In the genomic region with DNA sequence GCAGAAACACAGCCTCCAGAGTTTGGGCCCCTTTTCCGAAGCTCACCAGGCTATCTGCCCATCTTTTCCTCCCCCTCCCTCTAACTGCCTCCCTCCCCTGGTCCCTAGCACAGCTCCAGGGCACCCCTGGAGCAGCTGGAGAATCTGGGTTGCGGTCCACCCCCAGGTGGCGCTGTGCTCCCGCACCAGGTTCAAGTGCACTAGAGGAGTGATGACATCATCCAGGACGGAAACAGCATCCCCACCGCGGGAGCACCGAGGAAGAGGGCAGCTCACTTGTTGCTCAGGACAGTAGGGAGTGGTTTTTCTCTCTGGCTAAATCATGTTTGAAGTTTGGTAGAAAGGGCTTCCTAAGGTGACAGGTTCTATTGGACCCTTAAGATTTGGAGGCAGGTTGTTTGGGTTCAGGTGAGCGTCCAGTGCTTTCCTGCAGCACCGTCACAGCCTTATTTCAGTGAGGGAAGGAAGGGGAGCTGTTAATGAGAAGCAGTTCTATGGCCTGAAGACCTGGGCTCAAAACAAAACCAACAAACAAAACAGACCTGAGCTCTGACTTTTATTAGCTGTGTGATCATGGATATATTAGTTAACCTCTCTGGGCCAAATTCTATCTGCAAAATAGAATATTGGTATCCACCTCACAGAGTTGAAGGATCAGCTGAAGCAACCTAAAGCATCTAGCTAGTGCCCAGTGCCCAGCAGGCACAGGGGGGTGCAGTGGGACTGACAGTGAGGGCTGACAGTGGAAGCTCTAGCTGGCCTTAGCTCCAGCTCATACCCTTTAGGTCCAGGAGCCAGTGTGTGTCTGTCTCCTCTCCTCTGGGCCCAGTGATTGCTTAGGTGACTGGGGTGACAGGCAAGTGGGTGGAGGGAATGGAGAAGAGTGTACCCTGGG, we compare ENCODE assay signal across 8 cellular contexts. TPM values are rescaled to one million over a fixed set of nuclear protein-coding genes. Genes with fewer than 3 reads are reported as not detected.
DNase-seq lines count a peak whose midpoint lies in the region; ATAC-seq and TF ChIP-seq lines count a peak whose summit lies in the region.

No MANE protein-coding gene starts in this region.

- no peaks in the 10 kb centered on the region for H3K9me3 ChIP-seq in mucosa of rectum (ENCODE audit: control insufficient read depth in 2 of 2, low read length in 2 of 2)

- H3K4me1 Mint-ChIP-seq in CD14-positive monocyte, result peaks cover 6% of the 10 kb centered on the region

- DNase-seq in CD14-positive monocyte (ENCODE audit: low spot score) (peak; percentile 87), HuH-7.5 (ENCODE audit: low spot score) (peak; percentile 86), OCI-M1 (lab: John Stamatoyannopoulos, UW) (peak; percentile 95), epithelial cell of esophagus (ENCODE audit: low read depth) (peak; percentile 90)
- DNase-seq in activated CD8-positive, alpha-beta memory T cell treated with anti-CD3 and anti-CD28 coated beads, Interleukin-2, amount 50 U/mL, for 4 hours, result peak; percentile 83
- peak; percentile 58 to 59 for DNase-seq in stimulated activated CD8-positive, alpha-beta memory T cell treated with anti-CD3 and anti-CD28 coated beads, Interleukin-4, amount 100 ng/mL, for 1 hour (ENCODE audit: low read depth in 2 of 2, low spot score in 1 of 2)

- H3K4me1 ChIP-seq in mucosa of rectum (ENCODE audit: control insufficient read depth in 2 of 2, insufficient read depth in 2 of 2, low read length in 2 of 2), result peaks cover 0 to 3% of the 10 kb centered on the region in 2 donors

- H3K4me3 ChIP-seq in epithelial cell of esophagus (ENCODE audit: low read length), result no peak overlapping the region
- H3K4me3 ChIP-seq in mucosa of rectum (ENCODE audit: low read length in 2 of 2), result no peak overlapping the region

- TF ChIP-seq CTCF in CD14-positive monocyte (IDR thresholded peaks at IDR 0.05) (peak; percentile 96), epithelial cell of esophagus (IDR thresholded peaks at IDR 0.05; ENCODE audit: insufficient read depth, low read depth, low read length, missing control alignments) (peak; percentile 98)

- H3K27ac Mint-ChIP-seq in CD14-positive monocyte, result peak overlapping the region in 1 of 7 donors; percentile 15

- no peaks in the 10 kb centered on the region for H3K36me3 Mint-ChIP-seq in CD14-positive monocyte

- no peaks in the 10 kb centered on the region for H3K36me3 ChIP-seq in mucosa of rectum (ENCODE audit: control insufficient read depth in 2 of 2, insufficient read depth in 2 of 2, low read length in 2 of 2)

- peaks cover 4 to 8% (median 7%) of the 10 kb centered on the region in 3 donors for H3K27me3 Mint-ChIP-seq in CD14-positive monocyte (ENCODE audit: low read depth in 3 of 3)

- no peaks in the 10 kb centered on the region for H3K27me3 ChIP-seq in mucosa of rectum (ENCODE audit: control insufficient read depth in 2 of 2, insufficient read depth in 2 of 2, low read length in 2 of 2)

- H3K4me3 Mint-ChIP-seq in CD14-positive monocyte, result peak overlapping the region; percentile 12 to 47

- H3K9me3 Mint-ChIP-seq in CD14-positive monocyte, result peaks cover 0 to 1% (median 0%) of the 10 kb centered on the region in 7 donors

- no peak overlapping the region for H3K9ac ChIP-seq in mucosa of rectum (ENCODE audit: low read depth in 1 of 2, low read length in 2 of 2)

- intact Hi-C loops in CD14-positive monocyte (cut with micrococcal nuclease), result loop anchor here (1.0 to 5.0 kb wide), 2 partner anchors 76 to 78 kb away; no protein-coding TSS in a partner anchor

- peak; percentile 63 for ATAC-seq in GM19468 (IDR thresholded peaks at IDR 0.05; ENCODE audit: extremely low read depth, unreplicated experiment)

- peak overlapping the region; percentile 48 to 65 for H3K27ac ChIP-seq in mucosa of rectum (ENCODE audit: low read depth in 2 of 2, low read length in 2 of 2)

RNA-seq across cellular contexts. Expression of gene SHISA4, which starts 7.5 kb away (rescaled TPM):
- 1 to 10 TPM; 1.5 to 2.3 TPM for polyA plus RNA-seq in CD14-positive monocyte

RNA-seq across cellular contexts. Expression of gene LMOD1, which starts 50.2 kb away (rescaled TPM):
- polyA plus RNA-seq in CD14-positive monocyte, result not detected

RNA-seq across cellular contexts. Expression of gene TIMM17A, which starts 59.1 kb away (rescaled TPM):
- polyA plus RNA-seq in CD14-positive monocyte, result 10 to 100 TPM; 45.4 to 50.3 TPM
